In the genomic region with DNA sequence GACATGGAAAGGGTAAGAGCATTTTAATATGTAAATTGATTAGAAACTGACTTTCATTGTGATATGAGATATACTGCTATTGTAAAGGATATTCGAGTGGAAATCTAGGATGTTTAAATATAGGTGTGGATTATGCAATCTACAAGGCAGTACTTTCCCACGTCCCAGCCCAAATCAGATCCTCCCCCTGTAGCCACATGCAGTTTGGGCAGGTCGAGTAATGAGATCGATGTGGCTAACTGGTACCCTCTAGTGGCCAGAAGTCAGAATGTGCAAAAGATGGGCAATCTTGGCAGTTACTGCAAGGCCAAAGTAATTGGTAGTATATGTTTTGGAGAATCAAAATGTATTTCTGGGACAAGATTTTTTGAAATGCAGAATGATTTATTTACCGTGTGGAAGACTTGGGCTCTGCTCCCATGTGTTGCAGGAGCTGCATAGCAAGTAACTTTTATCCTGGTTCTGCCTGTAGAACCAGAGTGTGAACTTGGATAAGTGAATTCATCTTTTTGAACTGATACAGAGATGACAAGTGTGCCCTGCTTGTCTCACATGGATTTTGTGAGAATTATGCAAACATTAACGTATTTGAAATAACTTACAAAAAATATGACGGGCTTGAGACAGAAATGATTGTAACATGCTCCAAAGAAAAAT, we compare ENCODE assay signal across 8 cellular contexts.
A peak's percentile ranks its signal among the peaks of the same experiment; 100 is the strongest.
DNase-seq lines count a peak whose midpoint lies in the region; ATAC-seq and TF ChIP-seq lines count a peak whose summit lies in the region.

No MANE protein-coding gene starts in this region.

- DNase-seq in NCI-H2196 (lab: John Stamatoyannopoulos, UW; ENCODE audit: unreplicated experiment): peak; percentile 40
- no peak for DNase-seq in NCI-H2196 treated with DMSO at 0.1 percent for 48 hours (lab: John Stamatoyannopoulos, UW; ENCODE audit: unreplicated experiment)
- peak; percentile 8 for DNase-seq in NCI-H345 treated with DMSO at 0.1 percent for 48 hours (lab: John Stamatoyannopoulos, UW; ENCODE audit: unreplicated experiment)
- DNase-seq in activated CD4-positive, alpha-beta T cell treated with anti-CD3 and anti-CD28 coated beads, Interleukin-2, amount 50 U/mL, for 48 hours: peak; percentile 34 to 58
- DNase-seq in esophagus squamous epithelium (lab: John Stamatoyannopoulos, UW): no peak
- DNase-seq in naive B cell: peak; percentile 2
- DNase-seq in testis: peak; percentile 70

- no peaks in the 10 kb centered on the region for H3K9me3 ChIP-seq in esophagus squamous epithelium
- no peaks in the 10 kb centered on the region for H3K9me3 ChIP-seq in testis

- no peaks in the 10 kb centered on the region for H3K36me3 Mint-ChIP-seq in naive B cell

- peak; percentile 38 to 85 (median 74) for TF ChIP-seq CTCF in esophagus squamous epithelium (IDR thresholded peaks at IDR 0.05)
- peak; percentile 70 to 80 (median 77) for TF ChIP-seq CTCF in testis (IDR thresholded peaks at IDR 0.05)

- H3K4me3 ChIP-seq in esophagus squamous epithelium: no peak overlapping the region
- H3K4me3 ChIP-seq in testis: no peak overlapping the region

- peaks cover 0 to 24% (median 5%) of the 10 kb centered on the region in 3 donors for H3K4me1 ChIP-seq in esophagus squamous epithelium
- H3K4me1 ChIP-seq in testis: no peaks in the 10 kb centered on the region

- H3K27ac Mint-ChIP-seq in naive B cell: no peak overlapping the region

- H3K4me3 Mint-ChIP-seq in naive B cell: no peak overlapping the region

- intact Hi-C loops in esophagus squamous epithelium (cut with DNase I): loop anchor here (5.0 to 10.0 kb wide), 2 partner anchors 112 to 315 kb away; a partner anchor contains a TSS
- intact Hi-C loops in testis (cut with DNase I; ENCODE audit: low total_unique reads): no loop called here

- ATAC-seq in HG02798 (IDR thresholded peaks at IDR 0.05; ENCODE audit: poor library complexity, unreplicated experiment) (peak; percentile 77), naive B cell (ENCODE audit: low read depth in 2 of 2) (no peak)

- peaks cover 0 to 3% (median 0%) of the 10 kb centered on the region in 3 donors for H3K4me1 Mint-ChIP-seq in naive B cell

- H3K27ac ChIP-seq in esophagus squamous epithelium: no peak overlapping the region
- no peak overlapping the region for H3K27ac ChIP-seq in testis

- H3K9me3 Mint-ChIP-seq in naive B cell: peaks cover 0 to 1% (median 0%) of the 10 kb centered on the region in 7 donors

- H3K27me3 ChIP-seq in esophagus squamous epithelium: peaks cover 0 to 3% (median 0%) of the 10 kb centered on the region in 4 donors
- H3K27me3 ChIP-seq in testis: no peaks in the 10 kb centered on the region

- peaks cover 16 to 20% (median 18%) of the 10 kb centered on the region in 3 donors for H3K27me3 Mint-ChIP-seq in naive B cell

- WGBS in esophagus squamous epithelium, 2 donors: 5 to 6% methylated on average over 7 of the region's 7 CpGs
- WGBS in testis, 2 donors: 13 to 25% methylated on average over 7 of the region's 7 CpGs

- H3K36me3 ChIP-seq in esophagus squamous epithelium (no peaks in the 10 kb centered on the region), testis (ENCODE audit: low read depth, missing control alignments) (no peaks in the 10 kb centered on the region)

- TF ChIP-seq POLR2A in esophagus squamous epithelium (IDR thresholded peaks at IDR 0.05) (no peak), testis (IDR thresholded peaks at IDR 0.05) (no peak)

Comparison
In these comparisons a context has a peak if more than half of its experiments do, and no peak if none do; other contexts are left out.
1. DNase-seq: peak in NCI-H2196 (single experiment), NCI-H345 treated with DMSO at 0.1 percent for 48 hours (single experiment), activated CD4-positive, alpha-beta T cell treated with anti-CD3 and anti-CD28 coated beads, Interleukin-2, amount 50 U/mL, for 48 hours (2 of 2), naive B cell (single experiment) and testis (single experiment); none in NCI-H2196 treated with DMSO at 0.1 percent for 48 hours (single experiment) and esophagus squamous epithelium (single experiment).